In genomic region chr7:131513245-131514061, GRCh38 we compare ENCODE assay signal across 1 cellular context.
TF ChIP-seq lines count a peak whose summit lies in the region.

No MANE protein-coding gene starts in this region.

TF ChIP-seq in HepG2, 621 proteins besides CTCF, POLR2A, EP300 and RAD21 (continued from another document and continues in another):
- TF ChIP-seq ZBTB25 (CRISPR knock-in tag; IDR thresholded peaks at IDR 0.05) (no peak), ZNF431 (CRISPR knock-in tag; IDR thresholded peaks at IDR 0.05; ENCODE audit: borderline replicate concordance, low read depth) (no peak), ZBTB20 (CRISPR knock-in tag; IDR thresholded peaks at IDR 0.05; ENCODE audit: borderline replicate concordance, low read depth) (no peak), KAT7 (CRISPR knock-in tag; IDR thresholded peaks at IDR 0.05; ENCODE audit: borderline replicate concordance) (no peak), POLR2G (IDR thresholded peaks at IDR 0.05; ENCODE audit: low read depth, low read length) (no peak), ZNF691 (CRISPR knock-in tag; IDR thresholded peaks at IDR 0.05; ENCODE audit: borderline replicate concordance, low read depth) (peak; percentile 65; the same call in 1 of the 2 replicates), SIN3B (IDR thresholded peaks at IDR 0.05; ENCODE audit: low read length) (no peak), SMC3 (IDR thresholded peaks at IDR 0.05; ENCODE audit: low read length) (peak; percentile 54), RXRB (CRISPR knock-in tag; IDR thresholded peaks at IDR 0.05; ENCODE audit: borderline replicate concordance) (peak; percentile 29; the same call in 1 of the 2 replicates), ZMYM3 (CRISPR knock-in tag; IDR thresholded peaks at IDR 0.05) (0 out of 2 replicates have a peak, but pooled peaks have one; percentile 36), MXD4 (CRISPR knock-in tag; IDR thresholded peaks at IDR 0.05) (no peak), HOXA7 (CRISPR knock-in tag; IDR thresholded peaks at IDR 0.05) (no peak), JDP2 (CRISPR knock-in tag; IDR thresholded peaks at IDR 0.05; ENCODE audit: borderline replicate concordance) (no peak), ZNF101 (CRISPR knock-in tag; IDR thresholded peaks at IDR 0.05; ENCODE audit: borderline replicate concordance, low read depth) (no peak), ZBTB39 (CRISPR knock-in tag; IDR thresholded peaks at IDR 0.05) (no peak), CENPT (CRISPR knock-in tag; IDR thresholded peaks at IDR 0.05; ENCODE audit: low read depth) (no peak), ZSCAN30 (CRISPR knock-in tag; IDR thresholded peaks at IDR 0.05) (no peak), MIER2 (CRISPR knock-in tag; IDR thresholded peaks at IDR 0.05) (0 out of 2 replicates have a peak, but pooled peaks have one; percentile 34), ZMYM4 (CRISPR knock-in tag; IDR thresholded peaks at IDR 0.05) (peak; percentile 27; the same call in 1 of the 2 replicates), PHF21A (CRISPR knock-in tag; IDR thresholded peaks at IDR 0.05) (no peak), MED8 (CRISPR knock-in tag; IDR thresholded peaks at IDR 0.05; ENCODE audit: insufficient replicate concordance) (no peak), GLI4 (CRISPR knock-in tag; IDR thresholded peaks at IDR 0.05; ENCODE audit: borderline replicate concordance) (no peak), ATF7 (IDR thresholded peaks at IDR 0.05) (peak; percentile 90), ATF7 (CRISPR knock-in tag; IDR thresholded peaks at IDR 0.05) (peak; percentile 96), SPEN (CRISPR knock-in tag; IDR thresholded peaks at IDR 0.05; ENCODE audit: low read depth) (peak; percentile 48), NFE2 (CRISPR knock-in tag; IDR thresholded peaks at IDR 0.05) (no peak), PRPF4 (IDR thresholded peaks at IDR 0.05; ENCODE audit: low read depth, low read length, poor library complexity, severe bottlenecking) (no peak), SKIL (CRISPR knock-in tag; IDR thresholded peaks at IDR 0.05; ENCODE audit: borderline replicate concordance) (no peak), XRCC5 (optimal IDR thresholded peaks at IDR 0.05; ENCODE audit: low read length) (peak; percentile 96), KLF9 (CRISPR knock-in tag; IDR thresholded peaks at IDR 0.05; ENCODE audit: low read depth) (no peak), ZNF350 (CRISPR knock-in tag; IDR thresholded peaks at IDR 0.05; ENCODE audit: borderline replicate concordance, low read depth) (no peak), ARNT (IDR thresholded peaks at IDR 0.05) (no peak), TBX2 (CRISPR knock-in tag; IDR thresholded peaks at IDR 0.05; ENCODE audit: borderline replicate concordance) (no peak), KDM6A (CRISPR knock-in tag; IDR thresholded peaks at IDR 0.05; ENCODE audit: low read depth) (no peak), KLF16 (CRISPR knock-in tag; IDR thresholded peaks at IDR 0.05) (no peak), ZNF503 (CRISPR knock-in tag; IDR thresholded peaks at IDR 0.05) (no peak), NR2C2 (CRISPR knock-in tag; IDR thresholded peaks at IDR 0.05; ENCODE audit: borderline replicate concordance) (no peak), MBNL3 (CRISPR knock-in tag; conservative IDR thresholded peaks at IDR 0.05) (no peak), JARID2 (CRISPR knock-in tag; IDR thresholded peaks at IDR 0.05; ENCODE audit: insufficient replicate concordance) (peak; percentile 52)
- TF ChIP-seq, protein P1, sequence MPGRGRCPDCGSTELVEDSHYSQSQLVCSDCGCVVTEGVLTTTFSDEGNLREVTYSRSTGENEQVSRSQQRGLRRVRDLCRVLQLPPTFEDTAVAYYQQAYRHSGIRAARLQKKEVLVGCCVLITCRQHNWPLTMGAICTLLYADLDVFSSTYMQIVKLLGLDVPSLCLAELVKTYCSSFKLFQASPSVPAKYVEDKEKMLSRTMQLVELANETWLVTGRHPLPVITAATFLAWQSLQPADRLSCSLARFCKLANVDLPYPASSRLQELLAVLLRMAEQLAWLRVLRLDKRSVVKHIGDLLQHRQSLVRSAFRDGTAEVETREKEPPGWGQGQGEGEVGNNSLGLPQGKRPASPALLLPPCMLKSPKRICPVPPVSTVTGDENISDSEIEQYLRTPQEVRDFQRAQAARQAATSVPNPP (CRISPR knock-in tag; IDR thresholded peaks at IDR 0.05): no peak
- TF ChIP-seq, protein P2, sequence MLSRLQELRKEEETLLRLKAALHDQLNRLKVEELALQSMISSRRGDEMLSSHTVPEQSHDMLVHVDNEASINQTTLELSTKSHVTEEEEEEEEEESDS (CRISPR knock-in tag; IDR thresholded peaks at IDR 0.05; ENCODE audit: borderline replicate concordance): no peak
- TF ChIP-seq, protein P3, sequence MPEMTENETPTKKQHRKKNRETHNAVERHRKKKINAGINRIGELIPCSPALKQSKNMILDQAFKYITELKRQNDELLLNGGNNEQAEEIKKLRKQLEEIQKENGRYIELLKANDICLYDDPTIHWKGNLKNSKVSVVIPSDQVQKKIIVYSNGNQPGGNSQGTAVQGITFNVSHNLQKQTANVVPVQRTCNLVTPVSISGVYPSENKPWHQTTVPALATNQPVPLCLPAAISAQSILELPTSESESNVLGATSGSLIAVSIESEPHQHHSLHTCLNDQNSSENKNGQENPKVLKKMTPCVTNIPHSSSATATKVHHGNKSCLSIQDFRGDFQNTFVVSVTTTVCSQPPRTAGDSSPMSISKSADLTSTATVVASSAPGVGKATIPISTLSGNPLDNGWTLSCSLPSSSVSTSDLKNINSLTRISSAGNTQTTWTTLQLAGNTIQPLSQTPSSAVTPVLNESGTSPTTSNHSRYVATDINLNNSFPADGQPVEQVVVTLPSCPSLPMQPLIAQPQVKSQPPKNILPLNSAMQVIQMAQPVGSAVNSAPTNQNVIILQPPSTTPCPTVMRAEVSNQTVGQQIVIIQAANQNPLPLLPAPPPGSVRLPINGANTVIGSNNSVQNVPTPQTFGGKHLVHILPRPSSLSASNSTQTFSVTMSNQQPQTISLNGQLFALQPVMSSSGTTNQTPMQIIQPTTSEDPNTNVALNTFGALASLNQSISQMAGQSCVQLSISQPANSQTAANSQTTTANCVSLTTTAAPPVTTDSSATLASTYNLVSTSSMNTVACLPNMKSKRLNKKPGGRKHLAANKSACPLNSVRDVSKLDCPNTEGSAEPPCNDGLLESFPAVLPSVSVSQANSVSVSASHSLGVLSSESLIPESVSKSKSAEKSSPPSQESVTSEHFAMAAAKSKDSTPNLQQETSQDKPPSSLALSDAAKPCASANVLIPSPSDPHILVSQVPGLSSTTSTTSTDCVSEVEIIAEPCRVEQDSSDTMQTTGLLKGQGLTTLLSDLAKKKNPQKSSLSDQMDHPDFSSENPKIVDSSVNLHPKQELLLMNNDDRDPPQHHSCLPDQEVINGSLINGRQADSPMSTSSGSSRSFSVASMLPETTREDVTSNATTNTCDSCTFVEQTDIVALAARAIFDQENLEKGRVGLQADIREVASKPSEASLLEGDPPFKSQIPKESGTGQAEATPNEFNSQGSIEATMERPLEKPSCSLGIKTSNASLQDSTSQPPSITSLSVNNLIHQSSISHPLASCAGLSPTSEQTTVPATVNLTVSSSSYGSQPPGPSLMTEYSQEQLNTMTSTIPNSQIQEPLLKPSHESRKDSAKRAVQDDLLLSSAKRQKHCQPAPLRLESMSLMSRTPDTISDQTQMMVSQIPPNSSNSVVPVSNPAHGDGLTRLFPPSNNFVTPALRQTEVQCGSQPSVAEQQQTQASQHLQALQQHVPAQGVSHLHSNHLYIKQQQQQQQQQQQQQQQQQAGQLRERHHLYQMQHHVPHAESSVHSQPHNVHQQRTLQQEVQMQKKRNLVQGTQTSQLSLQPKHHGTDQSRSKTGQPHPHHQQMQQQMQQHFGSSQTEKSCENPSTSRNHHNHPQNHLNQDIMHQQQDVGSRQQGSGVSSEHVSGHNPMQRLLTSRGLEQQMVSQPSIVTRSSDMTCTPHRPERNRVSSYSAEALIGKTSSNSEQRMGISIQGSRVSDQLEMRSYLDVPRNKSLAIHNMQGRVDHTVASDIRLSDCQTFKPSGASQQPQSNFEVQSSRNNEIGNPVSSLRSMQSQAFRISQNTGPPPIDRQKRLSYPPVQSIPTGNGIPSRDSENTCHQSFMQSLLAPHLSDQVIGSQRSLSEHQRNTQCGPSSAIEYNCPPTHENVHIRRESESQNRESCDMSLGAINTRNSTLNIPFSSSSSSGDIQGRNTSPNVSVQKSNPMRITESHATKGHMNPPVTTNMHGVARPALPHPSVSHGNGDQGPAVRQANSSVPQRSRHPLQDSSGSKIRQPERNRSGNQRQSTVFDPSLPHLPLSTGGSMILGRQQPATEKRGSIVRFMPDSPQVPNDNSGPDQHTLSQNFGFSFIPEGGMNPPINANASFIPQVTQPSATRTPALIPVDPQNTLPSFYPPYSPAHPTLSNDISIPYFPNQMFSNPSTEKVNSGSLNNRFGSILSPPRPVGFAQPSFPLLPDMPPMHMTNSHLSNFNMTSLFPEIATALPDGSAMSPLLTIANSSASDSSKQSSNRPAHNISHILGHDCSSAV (CRISPR knock-in tag; IDR thresholded peaks at IDR 0.05; ENCODE audit: borderline replicate concordance): no peak
- TF ChIP-seq, protein P4, sequence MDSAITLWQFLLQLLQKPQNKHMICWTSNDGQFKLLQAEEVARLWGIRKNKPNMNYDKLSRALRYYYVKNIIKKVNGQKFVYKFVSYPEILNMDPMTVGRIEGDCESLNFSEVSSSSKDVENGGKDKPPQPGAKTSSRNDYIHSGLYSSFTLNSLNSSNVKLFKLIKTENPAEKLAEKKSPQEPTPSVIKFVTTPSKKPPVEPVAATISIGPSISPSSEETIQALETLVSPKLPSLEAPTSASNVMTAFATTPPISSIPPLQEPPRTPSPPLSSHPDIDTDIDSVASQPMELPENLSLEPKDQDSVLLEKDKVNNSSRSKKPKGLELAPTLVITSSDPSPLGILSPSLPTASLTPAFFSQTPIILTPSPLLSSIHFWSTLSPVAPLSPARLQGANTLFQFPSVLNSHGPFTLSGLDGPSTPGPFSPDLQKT (CRISPR knock-in tag; IDR thresholded peaks at IDR 0.05; ENCODE audit: borderline replicate concordance): no peak
